In the genomic region with DNA sequence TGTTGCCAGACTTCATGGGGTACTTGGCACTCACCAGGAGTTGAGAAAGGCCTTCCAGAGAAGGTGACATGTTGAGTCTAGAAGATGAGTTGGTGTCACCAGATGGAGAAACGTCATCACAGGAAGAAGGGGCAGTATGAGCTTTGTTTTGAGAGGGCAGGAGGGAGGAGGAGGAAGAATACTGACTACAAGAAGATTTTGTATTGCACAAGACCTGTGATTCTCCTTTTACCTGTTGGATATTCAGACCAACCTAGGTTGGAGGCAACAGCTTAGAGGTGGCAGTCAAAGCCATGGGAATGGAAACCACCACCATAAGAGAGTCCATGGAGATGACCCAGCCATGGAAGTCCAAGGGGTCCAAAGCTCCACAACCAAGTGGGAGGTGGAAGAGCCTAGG, we compare ENCODE assay signal across 19 cellular contexts.
"Had no signal": no experiment of that assay in that cellular context is flagged by ENCODE, and none has a peak within 500 bp of the region (broad histone marks: within the 10 kb centered on the region; RNA-seq: fewer than 3 reads in every experiment).

No MANE protein-coding gene starts in this region.

- H3K27me3 ChIP-seq: MG63, SJSA1 had no signal

- H3K27ac ChIP-seq: SJSA1, SK-N-MC had no signal

- H3K9me3 ChIP-seq: MG63, SJSA1 had no signal

- DNase-seq: KBM-7, MG63, NCI-H1092, NCI-H1105 treated with DMSO at 0.1 percent for 48 hours, NCI-H1417 treated with DMSO at 0.1 percent for 48 hours, NCI-H146, NCI-H1694 treated with DMSO at 0.1 percent for 48 hours, NCI-H1930, NCI-H2081, NCI-H2107, NCI-H2227 treated with DMSO at 0.1 percent for 48 hours, NCI-H524, NCI-H526 treated with DMSO at 0.1 percent for 48 hours, NCI-H748 treated with DMSO at 0.1 percent for 48 hours, Right ventricle myocardium superior, RPMI8226, SIG-M5 had no signal

- H3K4me3 ChIP-seq: MG63, SJSA1, SK-N-MC had no signal

- H3K36me3 ChIP-seq: MG63, SJSA1 had no signal
